Comparison of ENCODE assay signal across 19 cellular contexts in the genomic region with DNA sequence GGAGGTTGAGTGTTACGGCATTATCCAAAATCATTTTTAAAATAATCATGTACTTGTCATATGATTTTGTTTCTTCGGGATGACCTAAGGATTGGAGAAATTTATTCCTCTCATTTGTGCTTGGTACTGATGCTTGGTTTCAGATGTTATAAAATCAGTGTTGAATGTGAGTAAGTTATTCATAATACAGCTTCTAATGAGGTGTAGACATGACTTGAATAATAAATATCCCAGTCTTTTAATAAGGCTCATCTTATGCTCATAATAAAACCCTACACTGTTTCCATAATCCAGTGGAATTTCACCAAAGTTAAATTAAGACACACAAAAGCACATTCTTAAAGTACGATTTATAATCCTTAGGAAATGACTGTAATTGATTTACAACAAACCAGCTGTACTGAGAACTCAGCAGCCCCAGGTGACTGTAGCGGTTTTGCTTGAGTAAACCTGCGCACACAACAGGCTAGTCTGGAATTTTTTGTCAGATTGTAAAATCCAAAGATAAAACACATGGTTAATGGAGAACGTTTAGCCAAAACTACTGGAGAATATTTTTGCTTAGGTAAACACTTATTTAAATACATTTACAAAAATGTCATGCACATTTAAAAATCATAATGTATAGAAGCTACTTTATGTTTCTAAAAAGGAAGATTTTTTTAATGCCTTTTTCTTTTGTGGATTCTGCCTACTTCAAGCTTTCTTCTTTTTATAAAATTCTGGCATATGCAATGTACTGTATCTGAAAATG.
"Had no signal": no experiment of that assay in that cellular context is flagged by ENCODE, and none has a peak within 500 bp of the region (broad histone marks: within the 10 kb centered on the region; RNA-seq: fewer than 3 reads in every experiment).

No MANE protein-coding gene starts in this region.

- H3K36me3 Mint-ChIP-seq: activated naive CD8-positive, alpha-beta T cell treated with anti-CD3 and anti-CD28 coated beads, Interleukin-2, amount 10 ng/mL, durations not matched to agents 7 days and 5 days; natural killer cell treated with Interleukin-12 subunit alpha and Interleukin-12 subunit beta and Interleukin-15 and Interleukin-18, amount 100 ng/mL, for 72 hours; stimulated activated memory B cell treated with anti-CD40 and anti-IgM and Interleukin-4, amounts not matched to agents 10 μg/mL and 1 μg/mL and 100 μg/mL, for 72 hours; WTC11 had no signal

- DNase-seq: activated CD8-positive, alpha-beta memory T cell treated with anti-CD3 and anti-CD28 coated beads, Interleukin-2, amount 50 U/mL, for 4 hours; activated naive CD4-positive, alpha-beta T cell treated with anti-CD3 and anti-CD28 coated beads for 36 hours; activated naive CD8-positive, alpha-beta T cell treated with anti-CD3 and anti-CD28 coated beads, Interleukin-2, amount 10 ng/mL, durations not matched to agents 7 days and 5 days; activated T-cell treated with anti-CD3 and anti-CD28 coated beads, Interleukin-2, amount 50 U/mL, for 4 hours; amygdala; colonic mucosa; erythroblast; foreskin keratinocyte; small intestine; stimulated activated CD4-positive, alpha-beta T cell treated with anti-CD3 and anti-CD28 coated beads, Interleukin-2, amount 100 ng/mL, for 24 hours; T-helper 1 cell; T-helper 9 cell; upper lobe of left lung had no signal

- H3K27ac Mint-ChIP-seq: activated naive CD4-positive, alpha-beta T cell treated with anti-CD3 and anti-CD28 coated beads for 36 hours; activated naive CD8-positive, alpha-beta T cell treated with anti-CD3 and anti-CD28 coated beads, Interleukin-2, amount 10 ng/mL, durations not matched to agents 7 days and 5 days; activated T-helper 2 cell treated with anti-CD3 and anti-CD28 coated beads, Interferon-gamma antibody, Interleukin-2, Interleukin-4, amounts not matched to agents 10 μg/mL and 5 μg/mL and 100 μg/mL, durations not matched to agents 14 hours and 24 hours and 36 hours; natural killer cell treated with Interleukin-12 subunit alpha and Interleukin-12 subunit beta and Interleukin-15 and Interleukin-18, amount 100 ng/mL, for 72 hours; stimulated activated memory B cell treated with anti-CD40 and anti-IgM and Interleukin-4, amounts not matched to agents 10 μg/mL and 1 μg/mL and 100 μg/mL, for 72 hours; WTC11 had no signal

- H2AFZ ChIP-seq: parathyroid adenoma had no signal

- H3K36me3 ChIP-seq: colonic mucosa, upper lobe of left lung had no signal

- H3K27ac ChIP-seq: colonic mucosa, foreskin keratinocyte, parathyroid adenoma, upper lobe of left lung had no signal

- H3K27me3 ChIP-seq: colonic mucosa, foreskin keratinocyte, upper lobe of left lung had no signal

- H3K4me3 Mint-ChIP-seq: activated naive CD4-positive, alpha-beta T cell treated with anti-CD3 and anti-CD28 coated beads for 36 hours; activated naive CD8-positive, alpha-beta T cell treated with anti-CD3 and anti-CD28 coated beads, Interleukin-2, amount 10 ng/mL, durations not matched to agents 7 days and 5 days; activated T-cell treated with anti-CD3 and anti-CD28 coated beads, Interleukin-2, amount 50 U/mL, for 4 hours; natural killer cell treated with Interleukin-12 subunit alpha and Interleukin-12 subunit beta and Interleukin-15 and Interleukin-18, amount 100 ng/mL, for 72 hours; stimulated activated memory B cell treated with anti-CD40 and anti-IgM and Interleukin-4, amounts not matched to agents 10 μg/mL and 1 μg/mL and 100 μg/mL, for 72 hours; WTC11 had no signal

- H3K4me1 ChIP-seq: colonic mucosa, foreskin keratinocyte, parathyroid adenoma, upper lobe of left lung had no signal

- H3K9me3 Mint-ChIP-seq: activated naive CD4-positive, alpha-beta T cell treated with anti-CD3 and anti-CD28 coated beads for 36 hours; activated naive CD8-positive, alpha-beta T cell treated with anti-CD3 and anti-CD28 coated beads, Interleukin-2, amount 10 ng/mL, durations not matched to agents 7 days and 5 days; natural killer cell treated with Interleukin-12 subunit alpha and Interleukin-12 subunit beta and Interleukin-15 and Interleukin-18, amount 100 ng/mL, for 72 hours; stimulated activated memory B cell treated with anti-CD40 and anti-IgM and Interleukin-4, amounts not matched to agents 10 μg/mL and 1 μg/mL and 100 μg/mL, for 72 hours; WTC11 had no signal

- H3K79me2 ChIP-seq: parathyroid adenoma had no signal

- H3K4me1 Mint-ChIP-seq: activated naive CD8-positive, alpha-beta T cell treated with anti-CD3 and anti-CD28 coated beads, Interleukin-2, amount 10 ng/mL, durations not matched to agents 7 days and 5 days; stimulated activated memory B cell treated with anti-CD40 and anti-IgM and Interleukin-4, amounts not matched to agents 10 μg/mL and 1 μg/mL and 100 μg/mL, for 72 hours; WTC11 had no signal

- H3K4me3 ChIP-seq: colonic mucosa, upper lobe of left lung had no signal

- ATAC-seq: activated T-cell treated with anti-CD3 and anti-CD28 coated beads, Interleukin-2, amount 50 U/mL, for 4 hours; foreskin keratinocyte; natural killer cell treated with Interleukin-12 subunit alpha and Interleukin-12 subunit beta and Interleukin-15 and Interleukin-18, amount 100 ng/mL, for 72 hours; sciatic nerve; stimulated activated memory B cell treated with anti-CD40 and anti-IgM and Interleukin-4, amounts not matched to agents 10 μg/mL and 1 μg/mL and 100 μg/mL, for 72 hours; WTC11 had no signal

- H3K27me3 Mint-ChIP-seq: activated naive CD8-positive, alpha-beta T cell treated with anti-CD3 and anti-CD28 coated beads, Interleukin-2, amount 10 ng/mL, durations not matched to agents 7 days and 5 days; natural killer cell treated with Interleukin-12 subunit alpha and Interleukin-12 subunit beta and Interleukin-15 and Interleukin-18, amount 100 ng/mL, for 72 hours; stimulated activated memory B cell treated with anti-CD40 and anti-IgM and Interleukin-4, amounts not matched to agents 10 μg/mL and 1 μg/mL and 100 μg/mL, for 72 hours had no signal
